Comparison of ENCODE assay signal across 13 cellular contexts in the genomic region with DNA sequence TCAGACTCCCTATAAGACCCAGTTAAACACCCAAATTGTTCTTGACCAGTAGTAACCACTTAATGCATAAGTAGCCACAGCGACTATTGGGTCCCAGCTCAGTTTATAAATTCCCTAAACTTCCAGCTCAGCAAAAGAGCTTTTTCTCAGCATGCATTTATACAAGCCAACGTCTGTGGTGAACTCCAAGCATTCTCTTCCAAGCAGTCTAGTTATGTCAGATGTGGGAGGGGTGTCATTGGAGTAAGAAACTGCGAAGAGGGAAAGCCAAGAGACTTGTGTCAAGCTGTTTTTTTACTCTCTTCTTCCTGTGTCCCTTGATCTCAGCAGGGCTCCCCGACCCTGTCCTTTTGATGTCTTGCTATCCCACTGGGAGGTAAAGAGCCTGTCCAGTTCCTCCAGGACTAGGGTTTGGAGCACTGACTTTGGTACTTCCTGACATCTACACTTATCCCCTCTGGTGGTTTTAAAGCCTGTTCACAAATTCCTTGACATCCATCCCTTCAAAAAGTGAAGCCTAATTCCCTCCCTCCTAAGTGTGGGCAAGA.
A peak's percentile ranks its signal among the peaks of the same experiment; 100 is the strongest.
DNase-seq lines count a peak whose midpoint lies in the region; TF ChIP-seq lines count a peak whose summit lies in the region.
"Had no signal": no experiment of that assay in that cellular context is flagged by ENCODE, and none has a peak within 500 bp of the region (broad histone marks: within the 10 kb centered on the region; RNA-seq: fewer than 3 reads in every experiment).

No MANE protein-coding gene starts in this region.

- no peaks in the 10 kb centered on the region for H3K27me3 ChIP-seq in HUES48 (ENCODE audit: control insufficient read depth, insufficient read depth, low read length)
- H3K27me3 ChIP-seq: transverse colon had no signal

- peak overlapping the region; percentile 43 for H3K27ac ChIP-seq in HUES48 (ENCODE audit: low read depth, low read length)
- H3K27ac ChIP-seq: transverse colon had no signal

- H3K4me1 ChIP-seq in HUES48 (ENCODE audit: control insufficient read depth, insufficient read depth, low read length): peaks cover 34% of the 10 kb centered on the region
- H3K4me1 ChIP-seq: transverse colon had no signal

- H3K36me3 ChIP-seq in HUES48 (ENCODE audit: control insufficient read depth, insufficient read depth, low read length): no peaks in the 10 kb centered on the region
- H3K36me3 ChIP-seq: transverse colon had no signal

- H3K9ac ChIP-seq in HUES48 (ENCODE audit: low read depth, low read length): no peak overlapping the region

- TF ChIP-seq CTCF in cardiac fibroblast (IDR thresholded peaks at IDR 0.05; ENCODE audit: low read depth, low read length): no peak

- peak; percentile 22 for DNase-seq in A172 (ENCODE audit: low spot score)
- DNase-seq in cardiac fibroblast (ENCODE audit: low read depth in 2 of 2): peak; percentile 16 to 34
- peak; percentile 52 for DNase-seq in iPS-NIHi7 (ENCODE audit: extremely low spot score)
- DNase-seq in NCI-H146 treated with DMSO at 0.1 percent for 48 hours (lab: John Stamatoyannopoulos, UW; ENCODE audit: unreplicated experiment): no peak
- no peak for DNase-seq in HPDE6-E6E7 (ENCODE audit: extremely low spot score)
- no peak for DNase-seq in NCI-H748 (lab: John Stamatoyannopoulos, UW; ENCODE audit: unreplicated experiment)
- no peak for DNase-seq in NCI-H1092 (lab: John Stamatoyannopoulos, UW)
- DNase-seq: DMS79, midbrain, MM.1S, NCI-H510A, transverse colon had no signal

- H3K4me3 ChIP-seq in HUES48 (ENCODE audit: low read depth, low read length): no peak overlapping the region
- H3K4me3 ChIP-seq in cardiac fibroblast (replicated peaks in 1 of 2; ENCODE audit: low read depth in 2 of 2, low read length in 2 of 2): no peak overlapping the region
- H3K4me3 ChIP-seq: transverse colon had no signal

- H3K9me3 ChIP-seq in HUES48 (ENCODE audit: control insufficient read depth, insufficient read depth, low read length): no peaks in the 10 kb centered on the region
- H3K9me3 ChIP-seq: transverse colon had no signal

Comparison
In these comparisons a context has a peak if more than half of its experiments do, and no peak if none do; other contexts are left out.
1. DNase-seq: peak in A172 (single experiment), cardiac fibroblast (2 of 2) and iPS-NIHi7 (single experiment); none in NCI-H146 treated with DMSO at 0.1 percent for 48 hours (single experiment), HPDE6-E6E7 (single experiment), NCI-H748 (single experiment) and NCI-H1092 (single experiment).